ENCODE assay signal across 28 cellular contexts in genomic region chr2:41337956-41338355, GRCh38.
"Had no signal": no experiment of that assay in that cellular context is flagged by ENCODE, and none has a peak within 500 bp of the region (broad histone marks: within the 10 kb centered on the region; RNA-seq: fewer than 3 reads in every experiment).

No MANE protein-coding gene starts in this region.

- ATAC-seq: activated CD8-positive, alpha-beta T cell treated with anti-CD3 and anti-CD28 coated beads, Interleukin-2, amount 10 ng/mL, durations not matched to agents 7 days and 5 days; Panc1 had no signal

- H3K27ac ChIP-seq: ascending aorta, breast epithelium, SJCRH30, SK-N-MC, WERI-Rb-1 had no signal

- H3K4me3 ChIP-seq: ascending aorta, breast epithelium, SJCRH30, SK-N-MC had no signal

- H3K9me3 ChIP-seq: ascending aorta, breast epithelium, SJCRH30 had no signal

- H3K36me3 ChIP-seq: ascending aorta, breast epithelium, SJCRH30, WERI-Rb-1 had no signal

- H3K4me1 ChIP-seq: ascending aorta, breast epithelium, SJCRH30 had no signal

- H3K27ac Mint-ChIP-seq: activated CD4-positive, alpha-beta T cell treated with anti-CD3 and anti-CD28 coated beads, Interleukin-2, amount 10 ng/mL, durations not matched to agents 7 days and 5 days; activated CD8-positive, alpha-beta T cell treated with anti-CD3 and anti-CD28 coated beads, Interleukin-2, amount 10 ng/mL, durations not matched to agents 7 days and 5 days; activated naive CD4-positive, alpha-beta T cell treated with anti-CD3 and anti-CD28 coated beads, Interleukin-2, amount 50 U/mL, for 24 hours; activated naive CD8-positive, alpha-beta T cell treated with anti-CD3 and anti-CD28 coated beads, Interleukin-2, amount 10 ng/mL, durations not matched to agents 7 days and 5 days; activated T-cell treated with anti-CD3 and anti-CD28 coated beads, Interleukin-2, amount 50 U/mL, for 24 hours; activated T-helper 2 cell treated with anti-CD3 and anti-CD28 coated beads, Interferon-gamma antibody, Interleukin-2, Interleukin-4, amounts not matched to agents 10 μg/mL and 5 μg/mL and 100 μg/mL, durations not matched to agents 14 hours and 24 hours and 36 hours had no signal

- DNase-seq: activated CD4-positive, alpha-beta T cell treated with anti-CD3 and anti-CD28 coated beads, Interleukin-2, amount 10 ng/mL, durations not matched to agents 7 days and 5 days; activated CD4-positive, alpha-beta T cell treated with anti-CD3 and anti-CD28 coated beads, Interleukin-2, amount 50 U/mL, for 48 hours; activated CD8-positive, alpha-beta T cell treated with anti-CD3 and anti-CD28 coated beads, Interleukin-2, amount 10 ng/mL, durations not matched to agents 7 days and 5 days; activated gamma-delta T cell; activated naive CD4-positive, alpha-beta T cell treated with Interleukin-2 at 50 U/mL for 16 hours; activated naive CD8-positive, alpha-beta T cell treated with anti-CD3 and anti-CD28 coated beads, Interleukin-2, amount 10 ng/mL, durations not matched to agents 7 days and 5 days; activated T-cell treated with anti-CD3 and anti-CD28 coated beads, Interleukin-2, amount 50 U/mL, for 24 hours; amygdala; Karpas-422; NCI-H1105; NCI-H1417 treated with DMSO at 0.1 percent for 48 hours; NCI-H187 treated with DMSO at 0.1 percent for 48 hours; NCI-H2081; NCI-H2171 treated with DMSO at 0.1 percent for 48 hours; NCI-H2227 treated with DMSO at 0.1 percent for 48 hours; NCI-H446 treated with DMSO at 0.1 percent for 48 hours; NCI-H524; NCI-H69; SHP77; SJCRH30; T1000; WERI-Rb-1 had no signal

- H3K9me3 Mint-ChIP-seq: activated CD4-positive, alpha-beta T cell treated with anti-CD3 and anti-CD28 coated beads, Interleukin-2, amount 10 ng/mL, durations not matched to agents 7 days and 5 days; activated naive CD4-positive, alpha-beta T cell treated with anti-CD3 and anti-CD28 coated beads, Interleukin-2, amount 50 U/mL, for 24 hours; activated naive CD8-positive, alpha-beta T cell treated with anti-CD3 and anti-CD28 coated beads, Interleukin-2, amount 10 ng/mL, durations not matched to agents 7 days and 5 days; activated T-helper 2 cell treated with anti-CD3 and anti-CD28 coated beads, Interferon-gamma antibody, Interleukin-2, Interleukin-4, amounts not matched to agents 10 μg/mL and 5 μg/mL and 100 μg/mL, durations not matched to agents 14 hours and 24 hours and 36 hours had no signal

- H3K4me1 Mint-ChIP-seq: activated CD4-positive, alpha-beta T cell treated with anti-CD3 and anti-CD28 coated beads, Interleukin-2, amount 10 ng/mL, durations not matched to agents 7 days and 5 days; activated naive CD4-positive, alpha-beta T cell treated with anti-CD3 and anti-CD28 coated beads, Interleukin-2, amount 50 U/mL, for 24 hours; activated naive CD8-positive, alpha-beta T cell treated with anti-CD3 and anti-CD28 coated beads, Interleukin-2, amount 10 ng/mL, durations not matched to agents 7 days and 5 days had no signal

- H3K4me3 Mint-ChIP-seq: activated CD4-positive, alpha-beta T cell treated with anti-CD3 and anti-CD28 coated beads, Interleukin-2, amount 10 ng/mL, durations not matched to agents 7 days and 5 days; activated CD8-positive, alpha-beta T cell treated with anti-CD3 and anti-CD28 coated beads, Interleukin-2, amount 10 ng/mL, durations not matched to agents 7 days and 5 days; activated naive CD4-positive, alpha-beta T cell treated with anti-CD3 and anti-CD28 coated beads, Interleukin-2, amount 50 U/mL, for 24 hours; activated naive CD8-positive, alpha-beta T cell treated with anti-CD3 and anti-CD28 coated beads, Interleukin-2, amount 10 ng/mL, durations not matched to agents 7 days and 5 days; activated T-cell treated with anti-CD3 and anti-CD28 coated beads, Interleukin-2, amount 50 U/mL, for 24 hours had no signal

- H3K36me3 Mint-ChIP-seq: activated naive CD4-positive, alpha-beta T cell treated with anti-CD3 and anti-CD28 coated beads, Interleukin-2, amount 50 U/mL, for 24 hours; activated naive CD8-positive, alpha-beta T cell treated with anti-CD3 and anti-CD28 coated beads, Interleukin-2, amount 10 ng/mL, durations not matched to agents 7 days and 5 days had no signal

- H3K27me3 ChIP-seq: ascending aorta, breast epithelium had no signal

- H3K27me3 Mint-ChIP-seq: activated CD4-positive, alpha-beta T cell treated with anti-CD3 and anti-CD28 coated beads, Interleukin-2, amount 10 ng/mL, durations not matched to agents 7 days and 5 days; activated naive CD4-positive, alpha-beta T cell treated with anti-CD3 and anti-CD28 coated beads, Interleukin-2, amount 50 U/mL, for 24 hours; activated naive CD8-positive, alpha-beta T cell treated with anti-CD3 and anti-CD28 coated beads, Interleukin-2, amount 10 ng/mL, durations not matched to agents 7 days and 5 days; activated T-cell treated with anti-CD3 and anti-CD28 coated beads, Interleukin-2, amount 50 U/mL, for 24 hours had no signal
